In the genomic region with DNA sequence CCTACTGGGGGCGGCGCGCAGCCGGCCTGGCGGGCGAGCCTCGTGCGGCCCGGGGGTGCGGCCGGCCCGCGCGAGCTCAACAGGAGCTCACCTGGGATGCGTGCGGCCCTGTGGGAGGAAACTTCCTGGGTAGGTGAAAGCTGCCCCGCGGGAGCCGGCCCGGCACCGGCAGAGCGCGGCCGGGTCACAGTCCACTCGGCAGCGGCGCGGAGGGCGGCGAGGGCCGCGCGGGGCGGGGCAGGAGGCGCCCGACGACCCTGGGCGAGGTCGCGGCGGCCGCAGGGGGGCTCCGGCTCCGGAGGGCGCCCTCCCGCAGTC, we compare ENCODE assay signal across 8 cellular contexts. TPM values are rescaled to one million over a fixed set of nuclear protein-coding genes. Genes with fewer than 3 reads are reported as not detected.
A peak's percentile ranks its signal among the peaks of the same experiment; 100 is the strongest.
DNase-seq lines count a peak whose midpoint lies in the region; ATAC-seq and TF ChIP-seq lines count a peak whose summit lies in the region.

No MANE protein-coding gene starts in this region.

- CTCF ChIA-PET in A673 (lab: Charles Lee) (interaction anchor here (0.7 kb wide), 1 partner anchor 187 kb away, joined by 6 read pairs; no protein-coding TSS in a partner anchor), MCF 10A (lab: Yijun Ruan, JAX) (interaction anchor here (0.7 kb wide), 1 partner anchor 19 kb away, joined by 3 read pairs; no protein-coding TSS in a partner anchor)

- H3K27ac ChIP-seq in A673 (ENCODE audit: low read depth, low read length, poor library complexity, severe bottlenecking): peak overlapping the region; percentile 64
- H3K27ac ChIP-seq in layer of hippocampus (ENCODE audit: low read depth, low read length): peak overlapping the region; percentile 88

- peak overlapping the region; percentile 79 for H3K4me3 Mint-ChIP-seq in MCF 10A (ENCODE audit: unreplicated experiment)

- no peaks in the 10 kb centered on the region for H3K9me3 ChIP-seq in A673 (ENCODE audit: low read depth, low read length, poor library complexity, severe bottlenecking)

- no TSS peak for BruUV-seq in A673 (replicated peaks; lab: Mats Ljungman, UMichigan)
- no TSS peak for BruUV-seq in MCF 10A (replicated peaks; lab: Mats Ljungman, UMichigan)

- POLR2A ChIA-PET in A673 (lab: Charles Lee; ENCODE audit: low non-redundant PET): no interaction called here
- POLR2A ChIA-PET in MCF 10A (lab: Yijun Ruan, JAX): interaction anchor here (0.6 to 3.3 kb wide), 18 partner anchors 10 to 550 kb away, joined by 3 to 16 read pairs (median 5); a partner anchor contains a TSS

- ATAC-seq in GM18868 (IDR thresholded peaks at IDR 0.05; ENCODE audit: unreplicated experiment) (peak; percentile 38), HG03045 (IDR thresholded peaks at IDR 0.05; ENCODE audit: unreplicated experiment) (peak; percentile 40)

- TF ChIP-seq CTCF in A673 (conservative IDR thresholded peaks at IDR 0.05; ENCODE audit: low read depth, low read length) (no peak), MCF 10A (IDR thresholded peaks at IDR 0.05; ENCODE audit: unreplicated experiment) (no peak)

- peak overlapping the region; percentile 74 for H3K4me3 ChIP-seq in A673 (ENCODE audit: low read depth, low read length, poor library complexity, severe bottlenecking)

- intact Hi-C loops in A673 (cut with micrococcal nuclease; ENCODE audit: unreplicated experiment) (loop anchor here (5.0 kb wide), 1 partner anchor 86 kb away; no protein-coding TSS in a partner anchor), MCF 10A (cut with micrococcal nuclease) (no loop called here)

- H3K27me3 Mint-ChIP-seq in MCF 10A (ENCODE audit: insufficient read depth, unreplicated experiment): no peaks in the 10 kb centered on the region

- peaks cover 35% of the 10 kb centered on the region for H3K4me1 ChIP-seq in A673 (ENCODE audit: insufficient read depth, low read length, poor library complexity, severe bottlenecking)

- peaks cover 18% of the 10 kb centered on the region for H3K4me1 Mint-ChIP-seq in MCF 10A (ENCODE audit: insufficient read depth, unreplicated experiment)

- H3K9me3 Mint-ChIP-seq in MCF 10A (ENCODE audit: unreplicated experiment): no peaks in the 10 kb centered on the region

- no peaks in the 10 kb centered on the region for H3K36me3 ChIP-seq in A673 (ENCODE audit: insufficient read depth, low read length, poor library complexity, severe bottlenecking)

- H3K27me3 ChIP-seq in A673 (replicated peaks; ENCODE audit: insufficient read depth, low read depth, low read length, poor library complexity) (no peaks in the 10 kb centered on the region), layer of hippocampus (ENCODE audit: control insufficient read depth, insufficient read depth, low read length) (no peaks in the 10 kb centered on the region)

- H3K36me3 Mint-ChIP-seq in MCF 10A (ENCODE audit: insufficient read depth, unreplicated experiment): no peaks in the 10 kb centered on the region

- DNase-seq in A673 (ENCODE audit: low spot score) (no peak), T follicular helper cell (ENCODE audit: low read depth) (peak; percentile 20), MCF 10A (ENCODE audit: unreplicated experiment) (peak; percentile 70), NCI-H2171 (lab: John Stamatoyannopoulos, UW) (no peak)
- DNase-seq in stimulated activated CD8-positive, alpha-beta memory T cell treated with anti-CD3 and anti-CD28 coated beads, Interleukin-15, amount 100 ng/mL, for 24 hours (ENCODE audit: low read depth): peak; percentile 12

- peak overlapping the region; percentile 93 for H3K27ac Mint-ChIP-seq in MCF 10A (ENCODE audit: low read depth, unreplicated experiment)

RNA-seq across cellular contexts. Expression of a gene that starts 0.4 kb away (rescaled TPM):
- total RNA-seq in A673 (2021) (50.6 and 55.6 TPM in 2 replicates), MCF 10A (2022) (48.2 and 48.7 TPM in 2 replicates)

Comparison
In these comparisons a context has a peak if more than half of its experiments do, and no peak if none do; other contexts are left out.
1. DNase-seq: peak in T follicular helper cell (single experiment), MCF 10A (single experiment) and stimulated activated CD8-positive, alpha-beta memory T cell treated with anti-CD3 and anti-CD28 coated beads, Interleukin-15, amount 100 ng/mL, for 24 hours (single experiment); none in A673 (single experiment) and NCI-H2171 (single experiment).